ENCODE assay signal across 1 cellular context in the genomic region with DNA sequence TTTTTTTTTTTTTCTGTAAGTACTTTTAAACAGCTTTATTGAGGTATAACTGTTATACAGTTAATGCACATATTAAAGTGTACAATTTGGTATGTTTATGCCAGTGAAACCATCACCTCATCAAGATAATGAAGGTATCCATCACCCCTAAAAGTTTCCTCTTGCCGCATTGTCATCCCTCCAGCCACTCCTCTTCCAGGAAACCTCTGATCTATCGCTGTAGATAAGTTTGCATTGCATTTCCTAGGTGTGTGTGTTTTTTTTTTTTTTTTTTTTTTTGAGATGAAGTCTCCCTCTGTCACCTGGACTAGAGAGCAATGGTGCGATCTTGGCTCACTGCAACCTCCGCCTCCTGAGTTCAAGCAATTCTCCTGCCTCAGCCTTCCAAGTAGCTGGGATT.
A peak's percentile ranks its signal among the peaks of the same experiment; 100 is the strongest.
TF ChIP-seq lines count a peak whose summit lies in the region.

No MANE protein-coding gene starts in this region.

TF ChIP-seq in K562, 482 proteins besides CTCF, POLR2A, EP300 and RAD21 (continued from another document):
- TF ChIP-seq, protein P1, sequence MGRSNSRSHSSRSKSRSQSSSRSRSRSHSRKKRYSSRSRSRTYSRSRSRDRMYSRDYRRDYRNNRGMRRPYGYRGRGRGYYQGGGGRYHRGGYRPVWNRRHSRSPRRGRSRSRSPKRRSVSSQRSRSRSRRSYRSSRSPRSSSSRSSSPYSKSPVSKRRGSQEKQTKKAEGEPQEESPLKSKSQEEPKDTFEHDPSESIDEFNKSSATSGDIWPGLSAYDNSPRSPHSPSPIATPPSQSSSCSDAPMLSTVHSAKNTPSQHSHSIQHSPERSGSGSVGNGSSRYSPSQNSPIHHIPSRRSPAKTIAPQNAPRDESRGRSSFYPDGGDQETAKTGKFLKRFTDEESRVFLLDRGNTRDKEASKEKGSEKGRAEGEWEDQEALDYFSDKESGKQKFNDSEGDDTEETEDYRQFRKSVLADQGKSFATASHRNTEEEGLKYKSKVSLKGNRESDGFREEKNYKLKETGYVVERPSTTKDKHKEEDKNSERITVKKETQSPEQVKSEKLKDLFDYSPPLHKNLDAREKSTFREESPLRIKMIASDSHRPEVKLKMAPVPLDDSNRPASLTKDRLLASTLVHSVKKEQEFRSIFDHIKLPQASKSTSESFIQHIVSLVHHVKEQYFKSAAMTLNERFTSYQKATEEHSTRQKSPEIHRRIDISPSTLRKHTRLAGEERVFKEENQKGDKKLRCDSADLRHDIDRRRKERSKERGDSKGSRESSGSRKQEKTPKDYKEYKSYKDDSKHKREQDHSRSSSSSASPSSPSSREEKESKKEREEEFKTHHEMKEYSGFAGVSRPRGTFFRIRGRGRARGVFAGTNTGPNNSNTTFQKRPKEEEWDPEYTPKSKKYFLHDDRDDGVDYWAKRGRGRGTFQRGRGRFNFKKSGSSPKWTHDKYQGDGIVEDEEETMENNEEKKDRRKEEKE (IDR thresholded peaks at IDR 0.05; ENCODE audit: borderline replicate concordance in 1 of 2, control insufficient read depth in 1 of 2, low read depth in 2 of 2, low read length in 1 of 2) = no peak
- TF ChIP-seq PML (IDR thresholded peaks at IDR 0.05; ENCODE audit: low read length) = no peak
- no peak for TF ChIP-seq ERF (CRISPR knock-in tag; IDR thresholded peaks at IDR 0.05)
- TF ChIP-seq, protein P2, sequence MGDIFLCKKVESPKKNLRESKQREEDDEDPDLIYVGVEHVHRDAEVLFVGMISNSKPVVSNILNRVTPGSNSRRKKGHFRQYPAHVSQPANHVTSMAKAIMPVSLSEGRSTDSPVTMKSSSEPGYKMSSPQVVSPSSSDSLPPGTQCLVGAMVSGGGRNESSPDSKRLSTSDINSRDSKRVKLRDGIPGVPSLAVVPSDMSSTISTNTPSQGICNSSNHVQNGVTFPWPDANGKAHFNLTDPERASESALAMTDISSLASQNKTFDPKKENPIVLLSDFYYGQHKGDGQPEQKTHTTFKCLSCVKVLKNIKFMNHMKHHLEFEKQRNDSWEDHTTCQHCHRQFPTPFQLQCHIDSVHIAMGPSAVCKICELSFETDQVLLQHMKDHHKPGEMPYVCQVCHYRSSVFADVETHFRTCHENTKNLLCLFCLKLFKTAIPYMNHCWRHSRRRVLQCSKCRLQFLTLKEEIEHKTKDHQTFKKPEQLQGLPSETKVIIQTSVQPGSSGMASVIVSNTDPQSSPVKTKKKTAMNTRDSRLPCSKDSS (IDR thresholded peaks at IDR 0.05; ENCODE audit: low read depth, partially characterized antibody) = no peak
- TF ChIP-seq, protein P3, sequence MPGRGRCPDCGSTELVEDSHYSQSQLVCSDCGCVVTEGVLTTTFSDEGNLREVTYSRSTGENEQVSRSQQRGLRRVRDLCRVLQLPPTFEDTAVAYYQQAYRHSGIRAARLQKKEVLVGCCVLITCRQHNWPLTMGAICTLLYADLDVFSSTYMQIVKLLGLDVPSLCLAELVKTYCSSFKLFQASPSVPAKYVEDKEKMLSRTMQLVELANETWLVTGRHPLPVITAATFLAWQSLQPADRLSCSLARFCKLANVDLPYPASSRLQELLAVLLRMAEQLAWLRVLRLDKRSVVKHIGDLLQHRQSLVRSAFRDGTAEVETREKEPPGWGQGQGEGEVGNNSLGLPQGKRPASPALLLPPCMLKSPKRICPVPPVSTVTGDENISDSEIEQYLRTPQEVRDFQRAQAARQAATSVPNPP (IDR thresholded peaks at IDR 0.05; ENCODE audit: borderline replicate concordance, insufficient read depth, insufficient read length) = no peak
- TF ChIP-seq, protein P4, sequence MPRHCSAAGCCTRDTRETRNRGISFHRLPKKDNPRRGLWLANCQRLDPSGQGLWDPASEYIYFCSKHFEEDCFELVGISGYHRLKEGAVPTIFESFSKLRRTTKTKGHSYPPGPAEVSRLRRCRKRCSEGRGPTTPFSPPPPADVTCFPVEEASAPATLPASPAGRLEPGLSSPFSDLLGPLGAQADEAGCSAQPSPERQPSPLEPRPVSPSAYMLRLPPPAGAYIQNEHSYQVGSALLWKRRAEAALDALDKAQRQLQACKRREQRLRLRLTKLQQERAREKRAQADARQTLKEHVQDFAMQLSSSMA (CRISPR knock-in tag; IDR thresholded peaks at IDR 0.05) = no peak
- no peak for TF ChIP-seq FOXA3 (CRISPR knock-in tag; conservative IDR thresholded peaks at IDR 0.05 in 1 of 2, IDR thresholded peaks at IDR 0.05 in 1 of 2)
- no peak for TF ChIP-seq TCF3 (CRISPR knock-in tag; IDR thresholded peaks at IDR 0.05)
- peak; percentile 58 for TF ChIP-seq STAT5A (IDR thresholded peaks at IDR 0.05; ENCODE audit: borderline replicate concordance, low read length)
- no peak for TF ChIP-seq LCOR (CRISPR knock-in tag; IDR thresholded peaks at IDR 0.05)
- no peak for TF ChIP-seq ZNF146 (CRISPR knock-in tag; IDR thresholded peaks at IDR 0.05; ENCODE audit: unreplicated experiment)
- no peak for TF ChIP-seq CEBPG (CRISPR knock-in tag; IDR thresholded peaks at IDR 0.05)
- no peak for TF ChIP-seq CEBPG (tag; conservative IDR thresholded peaks at IDR 0.05 in 1 of 2, IDR thresholded peaks at IDR 0.05 in 1 of 2)
- TF ChIP-seq, protein P5, sequence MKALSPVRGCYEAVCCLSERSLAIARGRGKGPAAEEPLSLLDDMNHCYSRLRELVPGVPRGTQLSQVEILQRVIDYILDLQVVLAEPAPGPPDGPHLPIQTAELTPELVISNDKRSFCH (CRISPR knock-in tag; IDR thresholded peaks at IDR 0.05) = no peak
- TF ChIP-seq, protein P5 (tag; IDR thresholded peaks at IDR 0.05) = no peak
- TF ChIP-seq, protein P6, sequence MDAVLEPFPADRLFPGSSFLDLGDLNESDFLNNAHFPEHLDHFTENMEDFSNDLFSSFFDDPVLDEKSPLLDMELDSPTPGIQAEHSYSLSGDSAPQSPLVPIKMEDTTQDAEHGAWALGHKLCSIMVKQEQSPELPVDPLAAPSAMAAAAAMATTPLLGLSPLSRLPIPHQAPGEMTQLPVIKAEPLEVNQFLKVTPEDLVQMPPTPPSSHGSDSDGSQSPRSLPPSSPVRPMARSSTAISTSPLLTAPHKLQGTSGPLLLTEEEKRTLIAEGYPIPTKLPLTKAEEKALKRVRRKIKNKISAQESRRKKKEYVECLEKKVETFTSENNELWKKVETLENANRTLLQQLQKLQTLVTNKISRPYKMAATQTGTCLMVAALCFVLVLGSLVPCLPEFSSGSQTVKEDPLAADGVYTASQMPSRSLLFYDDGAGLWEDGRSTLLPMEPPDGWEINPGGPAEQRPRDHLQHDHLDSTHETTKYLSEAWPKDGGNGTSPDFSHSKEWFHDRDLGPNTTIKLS (IDR thresholded peaks at IDR 0.05; ENCODE audit: borderline replicate concordance, low read depth) = no peak
- no peak for TF ChIP-seq DIDO1 (tag; IDR thresholded peaks at IDR 0.05; ENCODE audit: low read depth)
- TF ChIP-seq ZNF778 (CRISPR knock-in tag; IDR thresholded peaks at IDR 0.05) = no peak
- peak; percentile 61 for TF ChIP-seq SMARCA4 (IDR thresholded peaks at IDR 0.05)
- no peak for TF ChIP-seq PHF21A (IDR thresholded peaks at IDR 0.05; ENCODE audit: borderline replicate concordance, low read depth)
- no peak for TF ChIP-seq POLR2H (tag; IDR thresholded peaks at IDR 0.05; ENCODE audit: low read depth)
- TF ChIP-seq ZNF143 (CRISPR knock-in tag; IDR thresholded peaks at IDR 0.05) = no peak
- no peak for TF ChIP-seq SREBF1 (IDR thresholded peaks at IDR 0.05; ENCODE audit: borderline replicate concordance, low read depth, low read length)
- TF ChIP-seq SMARCE1 (IDR thresholded peaks at IDR 0.05) = 0 out of 2 replicates have a peak, but pooled peaks have one; percentile 13
- no peak for TF ChIP-seq FOSL1 (tag; conservative IDR thresholded peaks at IDR 0.05)
- no peak for TF ChIP-seq ILK (tag; IDR thresholded peaks at IDR 0.05; ENCODE audit: borderline replicate concordance, low read depth)
- no peak for TF ChIP-seq HDAC2 (IDR thresholded peaks at IDR 0.05)
- TF ChIP-seq SAFB (IDR thresholded peaks at IDR 0.05; ENCODE audit: borderline replicate concordance, low read depth, low read length) = no peak
- TF ChIP-seq, protein P7, sequence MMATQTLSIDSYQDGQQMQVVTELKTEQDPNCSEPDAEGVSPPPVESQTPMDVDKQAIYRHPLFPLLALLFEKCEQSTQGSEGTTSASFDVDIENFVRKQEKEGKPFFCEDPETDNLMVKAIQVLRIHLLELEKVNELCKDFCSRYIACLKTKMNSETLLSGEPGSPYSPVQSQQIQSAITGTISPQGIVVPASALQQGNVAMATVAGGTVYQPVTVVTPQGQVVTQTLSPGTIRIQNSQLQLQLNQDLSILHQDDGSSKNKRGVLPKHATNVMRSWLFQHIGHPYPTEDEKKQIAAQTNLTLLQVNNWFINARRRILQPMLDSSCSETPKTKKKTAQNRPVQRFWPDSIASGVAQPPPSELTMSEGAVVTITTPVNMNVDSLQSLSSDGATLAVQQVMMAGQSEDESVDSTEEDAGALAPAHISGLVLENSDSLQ (IDR thresholded peaks at IDR 0.05) = peak; percentile 28; the same call in 1 of the 2 replicates
- no peak for TF ChIP-seq CC2D1A (IDR thresholded peaks at IDR 0.05)
- no peak for TF ChIP-seq GATAD2A (IDR thresholded peaks at IDR 0.05)
